ENCODE assay signal across 8 cellular contexts in the genomic region with DNA sequence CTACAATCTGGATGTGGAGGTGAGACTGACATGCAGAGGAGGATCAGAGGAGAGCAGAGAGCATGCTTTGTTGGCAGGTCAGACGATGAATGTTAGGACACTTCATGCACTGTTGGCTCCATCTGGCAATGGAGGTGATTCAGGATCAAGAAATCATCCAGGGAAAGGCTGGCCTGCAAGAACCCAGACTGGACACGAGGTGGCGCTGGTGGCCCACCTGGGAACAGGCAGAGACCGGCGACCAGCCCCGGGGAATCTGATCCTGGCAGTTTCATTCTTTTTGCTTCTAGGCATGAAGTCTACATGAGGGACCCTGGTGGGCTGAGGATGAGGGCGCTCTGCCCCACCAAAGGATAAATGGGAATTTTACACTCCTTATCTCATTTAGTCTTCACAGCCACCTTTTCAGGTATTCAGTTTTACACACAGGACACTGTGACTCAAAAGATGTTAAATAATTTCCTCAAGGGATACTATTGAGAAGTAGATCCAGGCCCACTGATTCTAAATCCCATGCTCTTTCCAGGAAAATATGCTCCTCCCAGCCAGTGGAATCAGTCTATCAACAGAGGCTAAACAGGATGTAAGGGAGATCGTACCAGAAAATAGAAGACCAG. TPM values are rescaled to one million over a fixed set of nuclear protein-coding genes. Genes with fewer than 3 reads are reported as not detected.
DNase-seq lines count a peak whose midpoint lies in the region; ATAC-seq and TF ChIP-seq lines count a peak whose summit lies in the region.

No MANE protein-coding gene starts in this region.

- peak; percentile 99 for TF ChIP-seq CTCF in psoas muscle (IDR thresholded peaks at IDR 0.05)
- TF ChIP-seq CTCF in uterus (IDR thresholded peaks at IDR 0.05): peak; percentile 96 to 97 (median 96)

- H3K36me3 ChIP-seq in psoas muscle (ENCODE audit: insufficient read depth in 1 of 2, low read depth in 1 of 2) (no peaks in the 10 kb centered on the region), uterus (no peaks in the 10 kb centered on the region)

- H3K27ac ChIP-seq in psoas muscle (no peak overlapping the region), uterus (no peak overlapping the region)

- TF ChIP-seq POLR2A in uterus (IDR thresholded peaks at IDR 0.05): no peak

- intact Hi-C loops in cardiac septum (cut with DNase I) (loop anchor here (1.0 to 5.0 kb wide), 2 partner anchors 149 to 164 kb away; no protein-coding TSS in a partner anchor), psoas muscle (cut with DNase I) (loop anchor here (2.0 to 5.0 kb wide), 4 partner anchors 54 to 165 kb away; no protein-coding TSS in a partner anchor), uterus (cut with DNase I; ENCODE audit: low total_unique reads) (loop anchor here (5.0 kb wide), 1 partner anchor 149 kb away; no protein-coding TSS in a partner anchor)

- no peaks in the 10 kb centered on the region for H3K27me3 ChIP-seq in psoas muscle (ENCODE audit: insufficient read depth in 3 of 3, low read length in 2 of 3)
- no peaks in the 10 kb centered on the region for H3K27me3 ChIP-seq in uterus

- H3K4me3 ChIP-seq in psoas muscle: no peak overlapping the region
- no peak overlapping the region for H3K4me3 ChIP-seq in uterus

- peak; percentile 90 to 96 (median 94) for ATAC-seq in psoas muscle
- no peak for ATAC-seq in HG02571 (IDR thresholded peaks at IDR 0.05; ENCODE audit: unreplicated experiment)

- DNase-seq in GF-D8 (lab: John Stamatoyannopoulos, UW) (peak; percentile 3), NCI-H1092 treated with DMSO at 0.1 percent for 48 hours (lab: John Stamatoyannopoulos, UW) (peak; percentile 76), T follicular helper cell (ENCODE audit: low read depth) (peak; percentile 44), cardiac septum (ENCODE audit: low spot score) (peak; percentile 85), psoas muscle (peak; percentile 75 to 85), uterus (peak; percentile 75 to 80)
- DNase-seq in activated naive CD8-positive, alpha-beta T cell treated with anti-CD3 and anti-CD28 coated beads, Interleukin-2, amount 50 U/mL, for 16 hours (ENCODE audit: low read depth, low spot score): peak; percentile 27

- no peaks in the 10 kb centered on the region for H3K9me3 ChIP-seq in psoas muscle
- no peaks in the 10 kb centered on the region for H3K9me3 ChIP-seq in uterus

- WGBS in psoas muscle, 3 donors: 10 to 13% (median 11%) methylated on average over 8 of the region's 8 CpGs

- H3K4me1 ChIP-seq in psoas muscle (peaks cover 3% of the 10 kb centered on the region), uterus (no peaks in the 10 kb centered on the region)

RNA-seq across cellular contexts. Expression of a gene that starts 26.2 kb away (rescaled TPM):
- 47.3 TPM for total RNA-seq in cardiac septum
- total RNA-seq in psoas muscle: 10 to 100 TPM; 28.3 to 39.4 (median 31.2) TPM
- 10 to 100 TPM; 16.2 to 18.2 (median 17.2) TPM for polyA plus RNA-seq in psoas muscle
- 100 to 1,000 TPM in 1 of 4 donors, 10 to 100 TPM in 3; 27.6 to 105 (median 48.5) TPM for total RNA-seq in uterus

Comparison
In these comparisons a context has a peak if more than half of its experiments do, and no peak if none do; other contexts are left out.
1. DNase-seq: peak in every context shown above with its lines; median percentile 85 in cardiac septum; 80 in psoas muscle; 78 in uterus; 76 in NCI-H1092 treated with DMSO at 0.1 percent for 48 hours; 44 in T follicular helper cell; 27 in activated naive CD8-positive, alpha-beta T cell treated with anti-CD3 and anti-CD28 coated beads, Interleukin-2, amount 50 U/mL, for 16 hours; 3 in GF-D8.